Comparison of ENCODE assay signal across 1 cellular context in genomic region chr19:13835791-13836723, GRCh38.
TF ChIP-seq lines count a peak whose summit lies in the region.

No MANE protein-coding gene starts in this region.

TF ChIP-seq in WTC11, 78 proteins besides CTCF, POLR2A, EP300 and RAD21 (continued from another document):
- no peak for TF ChIP-seq FOXP4 (CRISPR knock-in tag; IDR thresholded peaks at IDR 0.05)
- TF ChIP-seq SMAD4 (CRISPR knock-in tag; IDR thresholded peaks at IDR 0.05) = no peak
- no peak for TF ChIP-seq ERG (CRISPR knock-in tag; IDR thresholded peaks at IDR 0.05)
- no peak for TF ChIP-seq FOXP1 (CRISPR knock-in tag; IDR thresholded peaks at IDR 0.05; ENCODE audit: borderline replicate concordance)
- TF ChIP-seq TEAD1 (CRISPR knock-in tag; IDR thresholded peaks at IDR 0.05) = no peak
- TF ChIP-seq NFATC4 (CRISPR knock-in tag; IDR thresholded peaks at IDR 0.05) = no peak
- TF ChIP-seq FOXJ3 (CRISPR knock-in tag; IDR thresholded peaks at IDR 0.05; ENCODE audit: borderline replicate concordance) = no peak
- no peak for TF ChIP-seq GRHL2 (CRISPR knock-in tag; IDR thresholded peaks at IDR 0.05; ENCODE audit: insufficient replicate concordance, severe bottlenecking)
- no peak for TF ChIP-seq IRF1 (CRISPR knock-in tag; IDR thresholded peaks at IDR 0.05)
- no peak for TF ChIP-seq NFYB (CRISPR knock-in tag; conservative IDR thresholded peaks at IDR 0.05; ENCODE audit: low read depth)
